9 cellular contexts compared by ENCODE assay signal in the genomic region with DNA sequence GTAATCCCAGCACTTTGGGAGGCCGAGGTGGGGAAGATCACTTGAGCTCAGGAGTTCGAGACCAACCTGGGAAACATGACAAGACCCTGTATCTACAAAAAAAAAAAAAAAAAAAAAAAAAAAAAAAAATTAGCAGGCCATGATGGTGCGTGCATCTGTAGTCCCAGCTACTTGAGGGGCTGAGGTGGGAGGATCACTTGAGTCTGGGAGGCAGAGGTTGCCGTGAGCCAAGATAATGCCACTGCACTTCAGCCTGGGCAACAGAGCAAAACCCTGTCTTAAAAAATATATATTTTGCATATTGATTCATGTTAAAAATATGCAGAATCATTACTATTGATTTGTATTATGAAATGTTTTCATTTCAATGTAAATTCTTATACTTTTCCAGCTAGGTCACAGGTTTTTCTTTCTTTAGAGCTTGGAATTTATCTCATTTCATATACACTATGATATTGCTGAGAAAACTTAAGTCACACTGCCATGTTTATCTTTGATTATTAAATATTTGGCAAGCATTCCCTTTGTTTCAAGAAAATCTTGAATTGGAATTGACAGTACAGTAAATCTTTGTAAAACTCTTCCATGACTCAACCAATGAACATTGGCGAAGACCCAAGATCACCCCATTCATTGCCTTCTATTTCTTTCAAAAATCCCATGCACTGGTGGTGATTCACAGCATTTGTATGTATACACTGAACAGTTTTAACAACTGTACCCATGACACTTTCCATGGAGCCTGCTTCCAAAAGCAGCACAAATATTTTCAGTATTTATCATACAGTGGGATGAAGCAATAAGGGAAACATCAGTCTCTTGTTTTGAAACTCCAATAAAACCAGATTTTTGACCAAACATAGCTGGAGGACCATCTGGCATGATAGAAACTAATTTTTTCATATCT.
DNase-seq lines count a peak whose midpoint lies in the region; ATAC-seq and TF ChIP-seq lines count a peak whose summit lies in the region.
"Had no signal": no experiment of that assay in that cellular context is flagged by ENCODE, and none has a peak within 500 bp of the region (broad histone marks: within the 10 kb centered on the region; RNA-seq: fewer than 3 reads in every experiment).

No MANE protein-coding gene starts in this region.

- peak; percentile 47 to 97; a peak in 3 of 4 replicates for TF ChIP-seq EP300 in SK-N-SH (IDR thresholded peaks at IDR 0.05; ENCODE audit: borderline replicate concordance in 1 of 2, low read depth in 1 of 2, low read length in 1 of 2)

- H3F3A ChIP-seq in SK-N-SH (replicated peaks; ENCODE audit: insufficient read depth): peaks cover 20% of the 10 kb centered on the region

- no peaks in the 10 kb centered on the region for H3K36me3 ChIP-seq in SK-N-SH (replicated peaks in 1 of 2; ENCODE audit: control insufficient read depth in 1 of 2, insufficient read depth in 2 of 2, low read length in 1 of 2)

- H4K20me1 ChIP-seq in SK-N-SH (ENCODE audit: insufficient read depth): no peaks in the 10 kb centered on the region

- TF ChIP-seq RAD21 in SK-N-SH (IDR thresholded peaks at IDR 0.05; ENCODE audit: low read length): no peak

- H3K9me3 ChIP-seq in SK-N-SH: no peaks in the 10 kb centered on the region

- H3K27me3 ChIP-seq in SK-N-SH (ENCODE audit: insufficient read depth): no peaks in the 10 kb centered on the region

- WGBS in SK-N-SH (ENCODE audit: low lambda C conversion rate): 50% methylated on average over 5 of the region's 5 CpGs

- CTCF ChIA-PET in SK-N-SH (lab: Yijun Ruan, JAX): no interaction called here

- no peak for ATAC-seq in GM18520 (IDR thresholded peaks at IDR 0.05; ENCODE audit: unreplicated experiment)
- no peak for ATAC-seq in HG03521 (IDR thresholded peaks at IDR 0.05; ENCODE audit: unreplicated experiment)
- ATAC-seq: GM12878 had no signal

- no peaks in the 10 kb centered on the region for H3K79me2 ChIP-seq in SK-N-SH (ENCODE audit: insufficient read depth)

- peak overlapping the region; percentile 41; the same call in 1 of the 2 replicates for H3K9ac ChIP-seq in SK-N-SH

- peak overlapping the region; percentile 29 to 94; a peak in 3 of 4 replicates for H3K27ac ChIP-seq in SK-N-SH (ENCODE audit: low read depth in 2 of 2, low read length in 1 of 2)

- no peaks in the 10 kb centered on the region for H3K9me2 ChIP-seq in SK-N-SH

- H3K4me2 ChIP-seq in SK-N-SH: no peak overlapping the region

- 0 out of 4 replicates have a peak overlapping the region, but pooled peaks of 1 of the 2 experiments have one; percentile 5 for H3K4me3 ChIP-seq in SK-N-SH (ENCODE audit: low read depth in 2 of 2, low read length in 1 of 2)
- no peak overlapping the region for H3K4me3 ChIP-seq in foreskin fibroblast (ENCODE audit: low read depth in 1 of 2, low read length in 2 of 2)
- H3K4me3 ChIP-seq in skeletal muscle cell (ENCODE audit: low read depth, low read length): no peak overlapping the region
- H3K4me3 ChIP-seq: GM12878 had no signal

- DNase-seq in H4 (ENCODE audit: low spot score) (peak; percentile 97), SK-N-SH (no peak), foreskin fibroblast (peak; percentile 98), skeletal muscle cell (ENCODE audit: low read depth) (peak; percentile 98), OCI-M2 (lab: John Stamatoyannopoulos, UW; ENCODE audit: unreplicated experiment) (no peak), NCI-H2107 (lab: John Stamatoyannopoulos, UW) (no peak)

- no peak overlapping the region for H2AFZ ChIP-seq in SK-N-SH (ENCODE audit: low read depth)

- TF ChIP-seq CTCF in SK-N-SH (IDR thresholded peaks at IDR 0.05): no peak
- no peak for TF ChIP-seq CTCF in foreskin fibroblast (IDR thresholded peaks at IDR 0.05; ENCODE audit: low read depth, low read length)

- peaks cover 0 to 10% of the 10 kb centered on the region in 2 experiments; a peak in 2 of 4 replicates for H3K4me1 ChIP-seq in SK-N-SH (ENCODE audit: control insufficient read depth in 1 of 2, insufficient read depth in 2 of 2, low read depth in 1 of 2, low read length in 1 of 2)

- POLR2A ChIA-PET in SK-N-SH (lab: Yijun Ruan, JAX): interaction anchor here (0.5 kb wide), 1 partner anchor 11 kb away, joined by 3 read pairs; no protein-coding TSS in a partner anchor

TF ChIP-seq in SK-N-SH, 30 proteins besides CTCF, POLR2A, EP300 and RAD21 (continues in another document):
- TF ChIP-seq CHD2 (IDR thresholded peaks at IDR 0.05; ENCODE audit: low read length, partially characterized antibody) (no peak), MEF2A (IDR thresholded peaks at IDR 0.05; ENCODE audit: borderline replicate concordance, low read depth) (0 out of 2 replicates have a peak, but pooled peaks have one; percentile 71), TEAD4 (IDR thresholded peaks at IDR 0.05; ENCODE audit: borderline replicate concordance, insufficient read depth) (peak; percentile 96), RXRA (IDR thresholded peaks at IDR 0.05; ENCODE audit: borderline replicate concordance, low read depth) (peak; percentile 87), FOXM1 (IDR thresholded peaks at IDR 0.05; ENCODE audit: low read depth) (peak; percentile 91), NRF1 (IDR thresholded peaks at IDR 0.05; ENCODE audit: low read depth, low read length) (no peak), SIN3A (IDR thresholded peaks at IDR 0.05; ENCODE audit: borderline replicate concordance, low read depth, low read length) (no peak), SMC3 (IDR thresholded peaks at IDR 0.05; ENCODE audit: low read depth, low read length) (no peak), TAF1 (IDR thresholded peaks at IDR 0.05; ENCODE audit: borderline replicate concordance, low read depth, low read length) (no peak), RFX5 (IDR thresholded peaks at IDR 0.05; ENCODE audit: low read length) (no peak), GATA2 (CRISPR knock-in tag; IDR thresholded peaks at IDR 0.05) (no peak), JUND (IDR thresholded peaks at IDR 0.05) (peak; percentile 99), ZBTB33 (IDR thresholded peaks at IDR 0.05; ENCODE audit: borderline replicate concordance, low read depth) (peak; percentile 81), ELF1 (IDR thresholded peaks at IDR 0.05) (peak; percentile 15; the same call in 1 of the 2 replicates), YY1 (IDR thresholded peaks at IDR 0.05; ENCODE audit: low read depth) (no peak)
- TF ChIP-seq, protein P1, sequence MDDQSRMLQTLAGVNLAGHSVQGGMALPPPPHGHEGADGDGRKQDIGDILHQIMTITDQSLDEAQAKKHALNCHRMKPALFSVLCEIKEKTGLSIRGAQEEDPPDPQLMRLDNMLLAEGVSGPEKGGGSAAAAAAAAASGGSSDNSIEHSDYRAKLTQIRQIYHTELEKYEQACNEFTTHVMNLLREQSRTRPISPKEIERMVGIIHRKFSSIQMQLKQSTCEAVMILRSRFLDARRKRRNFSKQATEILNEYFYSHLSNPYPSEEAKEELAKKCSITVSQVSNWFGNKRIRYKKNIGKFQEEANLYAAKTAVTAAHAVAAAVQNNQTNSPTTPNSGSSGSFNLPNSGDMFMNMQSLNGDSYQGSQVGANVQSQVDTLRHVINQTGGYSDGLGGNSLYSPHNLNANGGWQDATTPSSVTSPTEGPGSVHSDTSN (IDR thresholded peaks at IDR 0.05): peak; percentile 97
- TF ChIP-seq, protein P2, sequence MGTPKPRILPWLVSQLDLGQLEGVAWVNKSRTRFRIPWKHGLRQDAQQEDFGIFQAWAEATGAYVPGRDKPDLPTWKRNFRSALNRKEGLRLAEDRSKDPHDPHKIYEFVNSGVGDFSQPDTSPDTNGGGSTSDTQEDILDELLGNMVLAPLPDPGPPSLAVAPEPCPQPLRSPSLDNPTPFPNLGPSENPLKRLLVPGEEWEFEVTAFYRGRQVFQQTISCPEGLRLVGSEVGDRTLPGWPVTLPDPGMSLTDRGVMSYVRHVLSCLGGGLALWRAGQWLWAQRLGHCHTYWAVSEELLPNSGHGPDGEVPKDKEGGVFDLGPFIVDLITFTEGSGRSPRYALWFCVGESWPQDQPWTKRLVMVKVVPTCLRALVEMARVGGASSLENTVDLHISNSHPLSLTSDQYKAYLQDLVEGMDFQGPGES (IDR thresholded peaks at IDR 0.05; ENCODE audit: low read depth, low read length): no peak
- TF ChIP-seq, protein P3, sequence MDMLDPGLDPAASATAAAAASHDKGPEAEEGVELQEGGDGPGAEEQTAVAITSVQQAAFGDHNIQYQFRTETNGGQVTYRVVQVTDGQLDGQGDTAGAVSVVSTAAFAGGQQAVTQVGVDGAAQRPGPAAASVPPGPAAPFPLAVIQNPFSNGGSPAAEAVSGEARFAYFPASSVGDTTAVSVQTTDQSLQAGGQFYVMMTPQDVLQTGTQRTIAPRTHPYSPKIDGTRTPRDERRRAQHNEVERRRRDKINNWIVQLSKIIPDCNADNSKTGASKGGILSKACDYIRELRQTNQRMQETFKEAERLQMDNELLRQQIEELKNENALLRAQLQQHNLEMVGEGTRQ (IDR thresholded peaks at IDR 0.05; ENCODE audit: borderline replicate concordance, low read depth, low read length): no peak

Comparison
In these comparisons a context has a peak if more than half of its experiments do, and no peak if none do; other contexts are left out.
1. DNase-seq: peak in H4 (single experiment), foreskin fibroblast (2 of 2) and skeletal muscle cell (single experiment); none in SK-N-SH (single experiment), OCI-M2 (single experiment) and NCI-H2107 (single experiment).